Comparison of ENCODE assay signal across 12 cellular contexts in genomic region chr13:21069561-21070004, GRCh38. TPM values are rescaled to one million over a fixed set of nuclear protein-coding genes. Genes with fewer than 3 reads are reported as not detected.
DNase-seq lines count a peak whose midpoint lies in the region; ATAC-seq and TF ChIP-seq lines count a peak whose summit lies in the region.
"Had no signal": no experiment of that assay in that cellular context is flagged by ENCODE, and none has a peak within 500 bp of the region (broad histone marks: within the 10 kb centered on the region; RNA-seq: fewer than 3 reads in every experiment).

No MANE protein-coding gene starts in this region.

- H3K4me3 ChIP-seq in AG04449 (ENCODE audit: low read depth, low read length) (no peak overlapping the region), right lobe of liver (no peak overlapping the region)
- H3K4me3 ChIP-seq: Peyer's patch had no signal

- no peak overlapping the region for H3K4me3 Mint-ChIP-seq in MCF 10A (ENCODE audit: unreplicated experiment)

- intact Hi-C loops in MCF 10A (cut with micrococcal nuclease) (no loop called here), right lobe of liver (cut with DNase I) (loop anchor here in 1 of 2 donors (10.0 kb wide), 1 partner anchor 65 kb away; no protein-coding TSS in a partner anchor)

- no peak for TF ChIP-seq POLR2A in right lobe of liver (IDR thresholded peaks at IDR 0.05)

- H3K27ac ChIP-seq in right lobe of liver = no peak overlapping the region

- in situ Hi-C loops in KBM-7 (cut with MboI; ENCODE audit: low pct_unique_long_range_greater_than_20kb, low sequenced_read_pairs) = no loop called here

- no peaks in the 10 kb centered on the region for H3K36me3 Mint-ChIP-seq in MCF 10A (ENCODE audit: insufficient read depth, unreplicated experiment)
- H3K36me3 Mint-ChIP-seq: naive B cell had no signal

- H3K27me3 ChIP-seq in right lobe of liver = no peaks in the 10 kb centered on the region
- H3K27me3 ChIP-seq: Peyer's patch had no signal

- CTCF ChIA-PET in AG04449 (lab: Yijun Ruan, JAX) (interaction anchor here (0.9 to 2.7 kb wide), 6 partner anchors 8 to 126 kb away, joined by 3 to 10 read pairs (median 4); partner anchors contain the start of gene LATS2), MCF 10A (lab: Yijun Ruan, JAX) (interaction anchor here (0.6 to 1.9 kb wide), 6 partner anchors 42 to 409 kb away, joined by 3 to 7 read pairs (median 3); no protein-coding TSS in a partner anchor)

- BruUV-seq in MCF 10A (replicated peaks; lab: Mats Ljungman, UMichigan) = no TSS peak

- DNase-seq in AG04449 (ENCODE audit: low read depth, low spot score) = peak; percentile 97
- DNase-seq in KBM-7 = peak; percentile 57
- peak; percentile 94 for DNase-seq in MCF 10A (ENCODE audit: unreplicated experiment)
- DNase-seq in right lobe of liver = no peak
- no peak for DNase-seq in NCI-H146 treated with DMSO at 0.1 percent for 48 hours (lab: John Stamatoyannopoulos, UW; ENCODE audit: unreplicated experiment)
- DNase-seq in NCI-H187 treated with DMSO at 0.1 percent for 48 hours (lab: John Stamatoyannopoulos, UW) = no peak
- DNase-seq: amygdala, DND-41, naive B cell, Peyer's patch had no signal

- H3K4me1 ChIP-seq in right lobe of liver = peaks cover 0 to 10% (median 5%) of the 10 kb centered on the region in 4 donors
- H3K4me1 ChIP-seq: Peyer's patch had no signal

- peak overlapping the region; percentile 12 for H3K27ac Mint-ChIP-seq in MCF 10A (ENCODE audit: low read depth, unreplicated experiment)
- H3K27ac Mint-ChIP-seq: naive B cell had no signal

- H3K9me3 Mint-ChIP-seq in MCF 10A (ENCODE audit: unreplicated experiment) = no peaks in the 10 kb centered on the region
- H3K9me3 Mint-ChIP-seq: naive B cell had no signal

- H3K36me3 ChIP-seq in right lobe of liver = no peaks in the 10 kb centered on the region
- H3K36me3 ChIP-seq: Peyer's patch had no signal

- peak; percentile 62 to 84 (median 80) for ATAC-seq in right lobe of liver
- no peak for ATAC-seq in GM18520 (IDR thresholded peaks at IDR 0.05; ENCODE audit: unreplicated experiment)
- ATAC-seq in GM19463 (IDR thresholded peaks at IDR 0.05; ENCODE audit: unreplicated experiment) = no peak

- no peaks in the 10 kb centered on the region for H3K27me3 Mint-ChIP-seq in MCF 10A (ENCODE audit: insufficient read depth, unreplicated experiment)
- H3K27me3 Mint-ChIP-seq: naive B cell had no signal

- 16% methylated on average over 6 of the region's 6 CpGs for WGBS in right lobe of liver (ENCODE audit: insufficient coverage, low coverage, low lambda C conversion rate, missing lambda C conversion rate)

- POLR2A ChIA-PET in AG04449 (lab: Yijun Ruan, JAX) = interaction anchor here (0.8 to 2.5 kb wide), 8 partner anchors 8 to 650 kb away, joined by 3 to 23 read pairs (median 8); partner anchors contain the start of gene LATS2
- POLR2A ChIA-PET in MCF 10A (lab: Yijun Ruan, JAX) = interaction anchor here (0.6 to 4.5 kb wide), 15 partner anchors 8 to 230 kb away, joined by 3 to 27 read pairs (median 5); partner anchors contain the start of genes LATS2, MRPL57 and SKA3

- peaks cover 7% of the 10 kb centered on the region for H3K4me1 Mint-ChIP-seq in MCF 10A (ENCODE audit: insufficient read depth, unreplicated experiment)

- no peak for TF ChIP-seq CTCF in AG04449 (IDR thresholded peaks at IDR 0.05; ENCODE audit: insufficient read depth, low read length, missing control alignments)
- TF ChIP-seq CTCF in MCF 10A (IDR thresholded peaks at IDR 0.05; ENCODE audit: unreplicated experiment) = no peak
- no peak for TF ChIP-seq CTCF in right lobe of liver (IDR thresholded peaks at IDR 0.05)

- H3K9me3 ChIP-seq in right lobe of liver = no peaks in the 10 kb centered on the region
- H3K9me3 ChIP-seq: Peyer's patch had no signal

RNA-seq across cellular contexts. Expression of gene LATS2, which starts 8.2 kb away (rescaled TPM):
- total RNA-seq in MCF 10A (2022) (28.7 and 32.3 TPM in 2 replicates), right lobe of liver (10 to 100 TPM in 2 of 6 experiments, 1 to 10 TPM in 4; 6.8 to 12.8 (median 8.7) TPM)

Comparison
In these comparisons a context has a peak if more than half of its experiments do, and no peak if none do; other contexts are left out.
1. DNase-seq: peak in AG04449 (single experiment), KBM-7 (single experiment) and MCF 10A (single experiment); none in right lobe of liver (0 of 3), NCI-H146 treated with DMSO at 0.1 percent for 48 hours (single experiment) and NCI-H187 treated with DMSO at 0.1 percent for 48 hours (single experiment).
2. ATAC-seq: peak in right lobe of liver (4 of 4); none in GM18520 (single experiment) and GM19463 (single experiment).